Comparison of ENCODE assay signal across 1 cellular context in genomic region chr4:112554271-112554670, GRCh38. TPM values are rescaled to one million over a fixed set of nuclear protein-coding genes. Genes with fewer than 3 reads are reported as not detected.
"Had no signal": no experiment of that assay in that cellular context is flagged by ENCODE, and none has a peak within 500 bp of the region (broad histone marks: within the 10 kb centered on the region; RNA-seq: fewer than 3 reads in every experiment).

No MANE protein-coding gene starts in this region.

RNA-seq across cellular contexts. Expression of gene NEUROG2, which starts 38.3 kb away (rescaled TPM):
- total RNA-seq: G401 had no signal
